8 cellular contexts compared by ENCODE assay signal in genomic region chr5:43603535-43604363, GRCh38. TPM values are rescaled to one million over a fixed set of nuclear protein-coding genes. Genes with fewer than 3 reads are reported as not detected.
A peak's percentile ranks its signal among the peaks of the same experiment; 100 is the strongest.
DNase-seq lines count a peak whose midpoint lies in the region; ATAC-seq and TF ChIP-seq lines count a peak whose summit lies in the region.

No MANE protein-coding gene starts in this region.

- H3K27me3 Mint-ChIP-seq in GM23338 (ENCODE audit: insufficient read depth, low read depth, poor library complexity): peaks cover 14% of the 10 kb centered on the region
- H3K27me3 Mint-ChIP-seq in activated naive CD8-positive, alpha-beta T cell: no peaks in the 10 kb centered on the region

- no peaks in the 10 kb centered on the region; the same call in 1 of the 2 replicates for H4K20me1 ChIP-seq in GM23338 (replicated peaks; ENCODE audit: insufficient read depth)

- no peaks in the 10 kb centered on the region for H3K9me2 ChIP-seq in GM23338 (ENCODE audit: insufficient read depth)

- peak overlapping the region; percentile 90 for H3K4me2 ChIP-seq in GM23338

- peak overlapping the region; percentile 74 for H3K4me3 Mint-ChIP-seq in GM23338
- H3K4me3 Mint-ChIP-seq in activated naive CD8-positive, alpha-beta T cell: peak overlapping the region; percentile 95

- H3K4me1 ChIP-seq in GM23338 (ENCODE audit: insufficient read depth) (peaks cover 23% of the 10 kb centered on the region), cardiac muscle cell (ENCODE audit: low read depth) (peaks cover 31% of the 10 kb centered on the region), upper lobe of right lung (peaks cover 20% of the 10 kb centered on the region)

- H3K79me2 ChIP-seq in GM23338 (replicated peaks; ENCODE audit: insufficient read depth): no peaks in the 10 kb centered on the region; the same call in 1 of the 2 replicates

- H3K9me3 ChIP-seq in cardiac muscle cell (ENCODE audit: low read depth) (no peaks in the 10 kb centered on the region), upper lobe of right lung (no peaks in the 10 kb centered on the region)

- TF ChIP-seq CTCF in GM23338 (conservative IDR thresholded peaks at IDR 0.05; ENCODE audit: low read depth in 2 of 2): no peak
- no peak for TF ChIP-seq CTCF in cardiac muscle cell (IDR thresholded peaks at IDR 0.05; ENCODE audit: low read depth, low read length)
- no peak for TF ChIP-seq CTCF in upper lobe of right lung (IDR thresholded peaks at IDR 0.05)

- no peaks in the 10 kb centered on the region for H3K36me3 ChIP-seq in GM23338 (ENCODE audit: insufficient read depth)
- no peaks in the 10 kb centered on the region for H3K36me3 ChIP-seq in cardiac muscle cell
- H3K36me3 ChIP-seq in upper lobe of right lung: no peaks in the 10 kb centered on the region

- H3K27me3 ChIP-seq in GM23338 (ENCODE audit: insufficient read depth): peaks cover 13% of the 10 kb centered on the region
- no peaks in the 10 kb centered on the region for H3K27me3 ChIP-seq in cardiac muscle cell
- H3K27me3 ChIP-seq in upper lobe of right lung: no peaks in the 10 kb centered on the region

- intact Hi-C loops in upper lobe of right lung (cut with DNase I): no loop called here

- H3F3A ChIP-seq in GM23338 (replicated peaks; ENCODE audit: low read depth): no peaks in the 10 kb centered on the region

- peak; percentile 23 for ATAC-seq in GM23338
- peak; percentile 70 for ATAC-seq in SK-N-SH treated with all-trans-retinoic acid at 6 μM for 48 hours
- ATAC-seq in upper lobe of right lung: peak; percentile 90

- no peak overlapping the region for H3K27ac Mint-ChIP-seq in GM23338
- H3K27ac Mint-ChIP-seq in activated naive CD8-positive, alpha-beta T cell: peak overlapping the region; percentile 92

- peaks cover 42% of the 10 kb centered on the region for H3K4me1 Mint-ChIP-seq in GM23338
- H3K4me1 Mint-ChIP-seq in activated naive CD8-positive, alpha-beta T cell (ENCODE audit: low read depth): peaks cover 57% of the 10 kb centered on the region

- no peak overlapping the region for H3K27ac ChIP-seq in GM23338 (ENCODE audit: low read depth)
- H3K27ac ChIP-seq in cardiac muscle cell: peak overlapping the region; percentile 91
- H3K27ac ChIP-seq in upper lobe of right lung: peak overlapping the region; percentile 88

- H3K36me3 Mint-ChIP-seq in GM23338 (ENCODE audit: low read depth): no peaks in the 10 kb centered on the region
- H3K36me3 Mint-ChIP-seq in activated naive CD8-positive, alpha-beta T cell: peaks cover 3% of the 10 kb centered on the region

- no peaks in the 10 kb centered on the region; the same call in 2 of the 3 replicates for H3K9me3 Mint-ChIP-seq in GM23338
- no peaks in the 10 kb centered on the region for H3K9me3 Mint-ChIP-seq in activated naive CD8-positive, alpha-beta T cell (ENCODE audit: low read depth)

- DNase-seq in ELF-1 (ENCODE audit: low read depth, low spot score) (peak; percentile 80), GM23338 (ENCODE audit: low spot score) (peak; percentile 58), M059J (ENCODE audit: low read depth) (peak; percentile 70), cardiac muscle cell (ENCODE audit: low read depth in 1 of 2, low spot score in 1 of 2) (peak; percentile 29 to 76), pons (ENCODE audit: low spot score) (peak; percentile 60), upper lobe of right lung (peak; percentile 82)

- H3K4me3 ChIP-seq in GM23338 (peak overlapping the region; percentile 70), cardiac muscle cell (peak overlapping the region; percentile 50), upper lobe of right lung (peak overlapping the region; percentile 87)

- peak overlapping the region; percentile 91 for H2AFZ ChIP-seq in GM23338

TF ChIP-seq in GM23338, 12 proteins besides CTCF, POLR2A, EP300 and RAD21:
- TF ChIP-seq, protein P1, sequence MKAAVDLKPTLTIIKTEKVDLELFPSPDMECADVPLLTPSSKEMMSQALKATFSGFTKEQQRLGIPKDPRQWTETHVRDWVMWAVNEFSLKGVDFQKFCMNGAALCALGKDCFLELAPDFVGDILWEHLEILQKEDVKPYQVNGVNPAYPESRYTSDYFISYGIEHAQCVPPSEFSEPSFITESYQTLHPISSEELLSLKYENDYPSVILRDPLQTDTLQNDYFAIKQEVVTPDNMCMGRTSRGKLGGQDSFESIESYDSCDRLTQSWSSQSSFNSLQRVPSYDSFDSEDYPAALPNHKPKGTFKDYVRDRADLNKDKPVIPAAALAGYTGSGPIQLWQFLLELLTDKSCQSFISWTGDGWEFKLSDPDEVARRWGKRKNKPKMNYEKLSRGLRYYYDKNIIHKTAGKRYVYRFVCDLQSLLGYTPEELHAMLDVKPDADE (IDR thresholded peaks at IDR 0.05): no peak
- TF ChIP-seq JUNB (IDR thresholded peaks at IDR 0.05; ENCODE audit: unreplicated experiment): no peak
- TF ChIP-seq STAT1 (IDR thresholded peaks at IDR 0.05; ENCODE audit: unreplicated experiment): no peak
- TF ChIP-seq CREB1 (CRISPR knock-in tag; IDR thresholded peaks at IDR 0.05; ENCODE audit: low read depth): no peak
- no peak for TF ChIP-seq NANOG (IDR thresholded peaks at IDR 0.05; ENCODE audit: borderline replicate concordance)
- TF ChIP-seq POLR2AphosphoS5 (IDR thresholded peaks at IDR 0.05; ENCODE audit: low read depth): no peak
TF ChIP-seq in GM23338: peak in this region for 0.

TF ChIP-seq in SK-N-SH treated with all-trans-retinoic acid at 6 μM for 48 hours, 23 proteins besides CTCF, POLR2A, EP300 and RAD21:
- TF ChIP-seq ZNF8 (CRISPR knock-in tag; IDR thresholded peaks at IDR 0.05) (no peak), TOX (CRISPR knock-in tag; IDR thresholded peaks at IDR 0.05; ENCODE audit: borderline replicate concordance) (no peak), PPARA (CRISPR knock-in tag; IDR thresholded peaks at IDR 0.05; ENCODE audit: borderline replicate concordance) (no peak), CSDC2 (CRISPR knock-in tag; IDR thresholded peaks at IDR 0.05) (no peak), ZC3H10 (CRISPR knock-in tag; IDR thresholded peaks at IDR 0.05) (no peak), BACH2 (CRISPR knock-in tag; IDR thresholded peaks at IDR 0.05; ENCODE audit: borderline replicate concordance) (no peak), SNAI2 (CRISPR knock-in tag; IDR thresholded peaks at IDR 0.05) (no peak), ARNTL (CRISPR knock-in tag; IDR thresholded peaks at IDR 0.05; ENCODE audit: borderline replicate concordance, low read depth) (no peak)
- TF ChIP-seq, protein P2, sequence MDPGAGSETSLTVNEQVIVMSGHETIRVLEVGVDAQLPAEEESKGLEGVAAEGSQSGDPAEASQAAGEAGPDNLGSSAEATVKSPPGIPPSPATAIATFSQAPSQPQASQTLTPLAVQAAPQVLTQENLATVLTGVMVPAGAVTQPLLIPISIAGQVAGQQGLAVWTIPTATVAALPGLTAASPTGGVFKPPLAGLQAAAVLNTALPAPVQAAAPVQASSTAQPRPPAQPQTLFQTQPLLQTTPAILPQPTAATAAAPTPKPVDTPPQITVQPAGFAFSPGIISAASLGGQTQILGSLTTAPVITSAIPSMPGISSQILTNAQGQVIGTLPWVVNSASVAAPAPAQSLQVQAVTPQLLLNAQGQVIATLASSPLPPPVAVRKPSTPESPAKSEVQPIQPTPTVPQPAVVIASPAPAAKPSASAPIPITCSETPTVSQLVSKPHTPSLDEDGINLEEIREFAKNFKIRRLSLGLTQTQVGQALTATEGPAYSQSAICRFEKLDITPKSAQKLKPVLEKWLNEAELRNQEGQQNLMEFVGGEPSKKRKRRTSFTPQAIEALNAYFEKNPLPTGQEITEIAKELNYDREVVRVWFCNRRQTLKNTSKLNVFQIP (CRISPR knock-in tag; IDR thresholded peaks at IDR 0.05; ENCODE audit: borderline replicate concordance, low read depth): no peak

RNA-seq across cellular contexts. Expression of gene NNT, which starts 0.8 kb away (rescaled TPM):
- 15.9 and 27.3 TPM in 2 replicates for total RNA-seq in GM23338 (2014; rRNA removed; shearing (Covaris generic))
- polyA plus RNA-seq in GM23338 (2016; fragmentation: Nextera tagmentation; extraction: Ambion mirVana) (7.5 and 10.8 TPM in 2 replicates), cardiac muscle cell (103 and 142 TPM in 2 replicates)
- 44.2 and 76.1 TPM in 2 replicates for total RNA-seq in M059J (2014; rRNA removed; shearing (Covaris generic))
- total RNA-seq in cardiac muscle cell (97.6 and 123 TPM in 2 replicates), upper lobe of right lung (67.7 TPM)

RNA-seq across cellular contexts. Expression of gene PAIP1, which starts 46.9 kb away (rescaled TPM):
- 140 and 141 TPM in 2 replicates for total RNA-seq in GM23338 (2014; rRNA removed; shearing (Covaris generic))
- polyA plus RNA-seq in GM23338 (2016; fragmentation: Nextera tagmentation; extraction: Ambion mirVana): 108 and 113 TPM in 2 replicates
- total RNA-seq in M059J (2014; rRNA removed; shearing (Covaris generic)): 155 and 192 TPM in 2 replicates
- 140 and 151 TPM in 2 replicates for total RNA-seq in cardiac muscle cell
- polyA plus RNA-seq in cardiac muscle cell: 298 and 341 TPM in 2 replicates
- total RNA-seq in upper lobe of right lung: 82.3 TPM

Comparison
In these comparisons a context has a peak if more than half of its experiments do, and no peak if none do; other contexts are left out.
1. ATAC-seq: peak in every context shown above with its lines; median percentile 90 in upper lobe of right lung; 70 in SK-N-SH treated with all-trans-retinoic acid at 6 μM for 48 hours; 23 in GM23338.